31 cellular contexts compared by ENCODE assay signal in genomic region chr10:121796342-121796741, GRCh38.
DNase-seq lines count a peak whose midpoint lies in the region; ATAC-seq, FAIRE-seq and TF ChIP-seq lines count a peak whose summit lies in the region.
"Had no signal": no experiment of that assay in that cellular context is flagged by ENCODE, and none has a peak within 500 bp of the region (broad histone marks: within the 10 kb centered on the region; RNA-seq: fewer than 3 reads in every experiment).

No MANE protein-coding gene starts in this region.

- H3K4me3 Mint-ChIP-seq in progenitor cell of endocrine pancreas (ENCODE audit: low read depth) = no peak overlapping the region
- no peak overlapping the region for H3K4me3 Mint-ChIP-seq in Caco-2 (ENCODE audit: unreplicated experiment)
- H3K4me3 Mint-ChIP-seq: activated CD8-positive, alpha-beta memory T cell treated with anti-CD3 and anti-CD28 coated beads, Interleukin-2, amount 10 ng/mL, durations not matched to agents 7 days and 5 days; activated naive CD4-positive, alpha-beta T cell treated with anti-CD3 and anti-CD28 coated beads, Interleukin-2, amount 50 U/mL, for 24 hours; dendritic cell treated with granulocyte-macrophage colony-stimulating factor and Interleukin-4, amounts not matched to agents 40 ng/mL and 50 ng/mL, for 4 days; natural killer cell treated with Interleukin-12 subunit alpha and Interleukin-12 subunit beta and Interleukin-15 and Interleukin-18, amount 100 ng/mL, for 72 hours had no signal

- H3K9me3 Mint-ChIP-seq in progenitor cell of endocrine pancreas (ENCODE audit: low read depth) (no peaks in the 10 kb centered on the region), Caco-2 (ENCODE audit: unreplicated experiment) (no peaks in the 10 kb centered on the region)
- H3K9me3 Mint-ChIP-seq: activated naive CD4-positive, alpha-beta T cell treated with anti-CD3 and anti-CD28 coated beads, Interleukin-2, amount 50 U/mL, for 24 hours; dendritic cell treated with granulocyte-macrophage colony-stimulating factor and Interleukin-4, amounts not matched to agents 40 ng/mL and 50 ng/mL, for 4 days; natural killer cell treated with Interleukin-12 subunit alpha and Interleukin-12 subunit beta and Interleukin-15 and Interleukin-18, amount 100 ng/mL, for 72 hours had no signal

- H3K9me3 ChIP-seq in Caco-2 = no peaks in the 10 kb centered on the region
- H3K9me3 ChIP-seq: BLaER1, MG63, right lobe of liver, testis, uterus had no signal

- CTCF ChIA-PET in Caco-2 (lab: Charles Lee) = no interaction called here

- H3K27ac Mint-ChIP-seq in progenitor cell of endocrine pancreas (no peak overlapping the region), Caco-2 (ENCODE audit: unreplicated experiment) (no peak overlapping the region)
- H3K27ac Mint-ChIP-seq: activated CD8-positive, alpha-beta memory T cell treated with anti-CD3 and anti-CD28 coated beads, Interleukin-2, amount 10 ng/mL, durations not matched to agents 7 days and 5 days; activated naive CD4-positive, alpha-beta T cell treated with anti-CD3 and anti-CD28 coated beads, Interleukin-2, amount 50 U/mL, for 24 hours; dendritic cell treated with granulocyte-macrophage colony-stimulating factor and Interleukin-4, amounts not matched to agents 40 ng/mL and 50 ng/mL, for 4 days; natural killer cell treated with Interleukin-12 subunit alpha and Interleukin-12 subunit beta and Interleukin-15 and Interleukin-18, amount 100 ng/mL, for 72 hours had no signal

- peak; percentile 81 for ATAC-seq in GM18907 (IDR thresholded peaks at IDR 0.05; ENCODE audit: unreplicated experiment)
- peak; percentile 73 for ATAC-seq in GM21423 (IDR thresholded peaks at IDR 0.05; ENCODE audit: unreplicated experiment)
- ATAC-seq in HG03139 (IDR thresholded peaks at IDR 0.05; ENCODE audit: unreplicated experiment) = peak; percentile 67
- no peak for ATAC-seq in left lobe of liver
- ATAC-seq: activated CD8-positive, alpha-beta memory T cell treated with anti-CD3 and anti-CD28 coated beads, Interleukin-2, amount 10 ng/mL, durations not matched to agents 7 days and 5 days; left ventricle myocardium superior; natural killer cell treated with Interleukin-12 subunit alpha and Interleukin-12 subunit beta and Interleukin-15 and Interleukin-18, amount 100 ng/mL, for 72 hours; right lobe of liver had no signal

- no peaks in the 10 kb centered on the region for H3K27me3 ChIP-seq in Caco-2 (replicated peaks; ENCODE audit: control insufficient read depth, insufficient read depth, low read length)
- H3K27me3 ChIP-seq: BLaER1, MG63, right lobe of liver, testis, uterus had no signal

- H3K36me3 Mint-ChIP-seq in progenitor cell of endocrine pancreas (ENCODE audit: insufficient read depth) (peaks cover 3% of the 10 kb centered on the region), Caco-2 (ENCODE audit: insufficient read depth, unreplicated experiment) (peaks cover 16% of the 10 kb centered on the region)
- H3K36me3 Mint-ChIP-seq: natural killer cell treated with Interleukin-12 subunit alpha and Interleukin-12 subunit beta and Interleukin-15 and Interleukin-18, amount 100 ng/mL, for 72 hours had no signal

- no peaks in the 10 kb centered on the region for H3K4me1 Mint-ChIP-seq in progenitor cell of endocrine pancreas (ENCODE audit: low read depth)
- H3K4me1 Mint-ChIP-seq in Caco-2 (ENCODE audit: low read depth, unreplicated experiment) = no peaks in the 10 kb centered on the region
- H3K4me1 Mint-ChIP-seq: activated CD8-positive, alpha-beta memory T cell treated with anti-CD3 and anti-CD28 coated beads, Interleukin-2, amount 10 ng/mL, durations not matched to agents 7 days and 5 days had no signal

- no peaks in the 10 kb centered on the region for H3K4me1 ChIP-seq in Caco-2
- H3K4me1 ChIP-seq: BLaER1, parathyroid adenoma, right lobe of liver, testis, uterus had no signal

- TF ChIP-seq CTCF in progenitor cell of endocrine pancreas (IDR thresholded peaks at IDR 0.05; ENCODE audit: unreplicated experiment) = no peak
- TF ChIP-seq CTCF in Caco-2 (IDR thresholded peaks at IDR 0.05; ENCODE audit: insufficient read depth in 1 of 2, low read depth in 1 of 2, low read length in 1 of 2, severe bottlenecking in 1 of 2, unreplicated experiment in 1 of 2) = no peak

- intact Hi-C loops in Caco-2 (cut with micrococcal nuclease; ENCODE audit: unreplicated experiment) = no loop called here

- DNase-seq in left lobe of liver (ENCODE audit: low spot score) (no peak), progenitor cell of endocrine pancreas (ENCODE audit: low spot score, unreplicated experiment) (no peak), Caco-2 (no peak)
- no peak for DNase-seq in stimulated activated CD8-positive, alpha-beta memory T cell treated with anti-CD3 and anti-CD28 coated beads, Interleukin-4, amount 100 ng/mL, for 48 hours
- DNase-seq: activated CD4-positive, alpha-beta T cell treated with anti-CD3 and anti-CD28 coated beads, Interleukin-2, amount 50 U/mL, for 1 hour; activated CD8-positive, alpha-beta memory T cell treated with anti-CD3 and anti-CD28 coated beads, Interleukin-2, amount 10 ng/mL, durations not matched to agents 7 days and 5 days; anterior cingulate cortex; caudate nucleus; GOT3; hypothalamus; KBM-7; left ventricle myocardium superior; MG63; NCI-H1417; right lobe of liver; stimulated activated CD4-positive, alpha-beta T cell treated with anti-CD3 and anti-CD28 coated beads, Interleukin-12 subunit alpha, Interleukin-12 subunit beta, amount 100 ng/mL, for 4 hours; stimulated activated CD4-positive, alpha-beta T cell treated with anti-CD3 and anti-CD28 coated beads, Interleukin-4, amount 100 ng/mL, for 24 hours; stimulated activated naive CD4-positive, alpha-beta T cell treated with Interleukin-2 at 50 U/mL for 16 hours; T-helper 9 cell; testis; uterus had no signal

- H3K4me3 ChIP-seq in Caco-2 (ENCODE audit: low read depth, low read length) = no peak overlapping the region
- H3K4me3 ChIP-seq: BLaER1, MG63, right lobe of liver, testis, uterus had no signal

- FAIRE-seq in islet of Langerhans (lab: Jason Lieb, UNC) = peak; percentile 43
- FAIRE-seq: GM12891 had no signal

- POLR2A ChIA-PET in Caco-2 (lab: Charles Lee) = no interaction called here

- H3K36me3 ChIP-seq in Caco-2 (ENCODE audit: control insufficient read depth, insufficient read depth, low read length) = peaks cover 2% of the 10 kb centered on the region
- H3K36me3 ChIP-seq: MG63, uterus had no signal

- H3K27me3 Mint-ChIP-seq in progenitor cell of endocrine pancreas = no peaks in the 10 kb centered on the region
- H3K27me3 Mint-ChIP-seq in Caco-2 (ENCODE audit: insufficient read depth, unreplicated experiment) = no peaks in the 10 kb centered on the region
- H3K27me3 Mint-ChIP-seq: activated CD8-positive, alpha-beta memory T cell treated with anti-CD3 and anti-CD28 coated beads, Interleukin-2, amount 10 ng/mL, durations not matched to agents 7 days and 5 days; activated naive CD4-positive, alpha-beta T cell treated with anti-CD3 and anti-CD28 coated beads, Interleukin-2, amount 50 U/mL, for 24 hours; dendritic cell treated with granulocyte-macrophage colony-stimulating factor and Interleukin-4, amounts not matched to agents 40 ng/mL and 50 ng/mL, for 4 days; natural killer cell treated with Interleukin-12 subunit alpha and Interleukin-12 subunit beta and Interleukin-15 and Interleukin-18, amount 100 ng/mL, for 72 hours had no signal

- no TSS peak for BruUV-seq in Caco-2 (replicated peaks; lab: Mats Ljungman, UMichigan)
